11 cellular contexts compared by ENCODE assay signal in genomic region chr9:128910906-128911305, GRCh38. TPM values are rescaled to one million over a fixed set of nuclear protein-coding genes. Genes with fewer than 3 reads are reported as not detected.
A peak's percentile ranks its signal among the peaks of the same experiment; 100 is the strongest.
DNase-seq lines count a peak whose midpoint lies in the region; ATAC-seq, FAIRE-seq and TF ChIP-seq lines count a peak whose summit lies in the region.
"Had no signal": no experiment of that assay in that cellular context is flagged by ENCODE, and none has a peak within 500 bp of the region (broad histone marks: within the 10 kb centered on the region; RNA-seq: fewer than 3 reads in every experiment).

No MANE protein-coding gene starts in this region.

- peak; percentile 18 for FAIRE-seq in bronchial epithelial cell (lab: Jason Lieb, UNC)

- H3K27ac Mint-ChIP-seq in activated T-cell treated with anti-CD3 and anti-CD28 coated beads, Interleukin-2, amount 50 U/mL, for 24 hours, result peak overlapping the region; percentile 3

- H3K4me3 Mint-ChIP-seq in activated T-cell treated with anti-CD3 and anti-CD28 coated beads, Interleukin-2, amount 50 U/mL, for 24 hours, result no peak overlapping the region

- ATAC-seq in HG02678 (IDR thresholded peaks at IDR 0.05; ENCODE audit: unreplicated experiment), result no peak

- H3K27ac ChIP-seq in mesodermal cell (ENCODE audit: low read depth, low read length, severe bottlenecking), result peak overlapping the region; percentile 97
- peak overlapping the region; percentile 78 to 98 (median 82) for H3K27ac ChIP-seq in tibial nerve

- H3K9me3 Mint-ChIP-seq in activated T-cell treated with anti-CD3 and anti-CD28 coated beads, Interleukin-2, amount 50 U/mL, for 24 hours, result no peaks in the 10 kb centered on the region

- H3K4me3 ChIP-seq in bronchial epithelial cell (ENCODE audit: low read depth, low read length) (no peak overlapping the region), mesodermal cell (ENCODE audit: extremely low read depth, insufficient read depth, low read length, poor library complexity, severe bottlenecking) (no peak overlapping the region), tibial nerve (no peak overlapping the region)

- H3K27me3 ChIP-seq in bronchial epithelial cell (ENCODE audit: control insufficient read depth, insufficient read depth, low read length) (no peaks in the 10 kb centered on the region), tibial nerve (no peaks in the 10 kb centered on the region)

- no peak for TF ChIP-seq EP300 in tibial nerve (IDR thresholded peaks at IDR 0.05)

- TF ChIP-seq CTCF in bronchial epithelial cell (IDR thresholded peaks at IDR 0.05; ENCODE audit: insufficient read depth, low read length, severe bottlenecking) (no peak), tibial nerve (IDR thresholded peaks at IDR 0.05) (no peak)

- peaks cover 43% of the 10 kb centered on the region for H3K36me3 ChIP-seq in bronchial epithelial cell (ENCODE audit: control insufficient read depth, insufficient read depth, low read length)
- peaks cover 82% of the 10 kb centered on the region for H3K36me3 ChIP-seq in mesodermal cell (ENCODE audit: control insufficient read depth, insufficient read depth, low read length)
- H3K36me3 ChIP-seq in tibial nerve, result peaks cover 2 to 43% (median 14%) of the 10 kb centered on the region in 3 donors

- peaks cover 56% of the 10 kb centered on the region for H3K4me1 Mint-ChIP-seq in activated T-cell treated with anti-CD3 and anti-CD28 coated beads, Interleukin-2, amount 50 U/mL, for 24 hours (ENCODE audit: low read depth)

- TF ChIP-seq POLR2A in tibial nerve (IDR thresholded peaks at IDR 0.05), result no peak

- peaks cover 72% of the 10 kb centered on the region for H3K36me3 Mint-ChIP-seq in activated T-cell treated with anti-CD3 and anti-CD28 coated beads, Interleukin-2, amount 50 U/mL, for 24 hours (ENCODE audit: low read depth)

- no peaks in the 10 kb centered on the region for H3K27me3 Mint-ChIP-seq in activated T-cell treated with anti-CD3 and anti-CD28 coated beads, Interleukin-2, amount 50 U/mL, for 24 hours

- H3K9me3 ChIP-seq in mesodermal cell (ENCODE audit: control insufficient read depth, low read length), result no peaks in the 10 kb centered on the region
- no peaks in the 10 kb centered on the region for H3K9me3 ChIP-seq in tibial nerve

- WGBS in mesodermal cell (ENCODE audit: insufficient coverage in 2 of 2), 2 experiments, result 81 to 98% methylated on average over 3 to 6 of the region's 6 CpGs
- 71 to 90% methylated on average over 2 to 6 of the region's 6 CpGs for WGBS in tibial nerve, 2 donors

- H3K4me1 ChIP-seq in mesodermal cell (ENCODE audit: control insufficient read depth, insufficient read depth, low read length, poor library complexity, severe bottlenecking), result peaks cover 45% of the 10 kb centered on the region
- peaks cover 0 to 68% (median 35%) of the 10 kb centered on the region in 4 donors for H3K4me1 ChIP-seq in tibial nerve

- no peak for DNase-seq in activated T-cell treated with anti-CD3 and anti-CD28 coated beads, Interleukin-2, amount 50 U/mL, for 24 hours
- no peak for DNase-seq in activated T-cell treated with anti-CD3 and anti-CD28 coated beads, Interleukin-2, amount 50 U/mL, for 1 hour
- DNase-seq in bronchial epithelial cell (ENCODE audit: low read depth) (no peak), tibial nerve (ENCODE audit: low spot score in 2 of 2) (no peak), NAMALWA (ENCODE audit: low spot score) (no peak)
- no peak for DNase-seq in NK-92 treated with Interleukin-12 subunit alpha and Interleukin-12 subunit beta, amount 100 ng/mL, for 24 hours (lab: John Stamatoyannopoulos, UW)
- DNase-seq: activated T-cell treated with anti-CD3 and anti-CD28 coated beads, Interleukin-2, amount 50 U/mL, for 48 hours; T1000 had no signal

RNA-seq across cellular contexts. Expression of gene PHYHD1, which starts 9.9 kb away (rescaled TPM):
- total RNA-seq in bronchial epithelial cell, result 1.1 and 3.8 TPM in 2 replicates
- polyA plus RNA-seq in mesodermal cell (2013, experiment 1 of 2), result 20.5 TPM
- 14.5 TPM for polyA plus RNA-seq in mesodermal cell (2013, experiment 2 of 2)
- 10 to 100 TPM; 37.8 to 55.3 (median 45.8) TPM for total RNA-seq in tibial nerve
- total RNA-seq: NCI-H460 had no signal

RNA-seq across cellular contexts. Expression of gene LRRC8A, which starts 29.0 kb away (rescaled TPM):
- total RNA-seq in bronchial epithelial cell (259 and 329 TPM in 2 replicates), tibial nerve (10 to 100 TPM; 65.1 to 94.7 (median 81.1) TPM)
- 65.4 TPM for polyA plus RNA-seq in mesodermal cell (2013, experiment 1 of 2)
- 51.7 TPM for polyA plus RNA-seq in mesodermal cell (2013, experiment 2 of 2)

RNA-seq across cellular contexts. Expression of gene KYAT1, which starts 29.2 kb away (rescaled TPM):
- total RNA-seq in bronchial epithelial cell, result 9.0 and 9.5 TPM in 2 replicates
- polyA plus RNA-seq in mesodermal cell (2013, experiment 1 of 2), result 22.5 TPM
- 15.8 TPM for polyA plus RNA-seq in mesodermal cell (2013, experiment 2 of 2)
- 1 to 10 TPM; 7.4 to 9.0 (median 8.6) TPM for total RNA-seq in tibial nerve

RNA-seq across cellular contexts. Expression of gene DOLK, which starts 36.5 kb away (rescaled TPM):
- total RNA-seq in bronchial epithelial cell (22.6 and 24.6 TPM in 2 replicates), tibial nerve (10 to 100 TPM in 3 of 4 donors, 1 to 10 TPM in 1; 9.4 to 13.1 (median 12.3) TPM)
- polyA plus RNA-seq in mesodermal cell (2013, experiment 1 of 2), result 12.9 TPM
- polyA plus RNA-seq in mesodermal cell (2013, experiment 2 of 2), result 12.3 TPM

RNA-seq across cellular contexts. Expression of gene NUP188, which starts 36.6 kb away (rescaled TPM):
- 25.8 and 38.5 TPM in 2 replicates for total RNA-seq in bronchial epithelial cell
- 46.3 TPM for polyA plus RNA-seq in mesodermal cell (2013, experiment 1 of 2)
- polyA plus RNA-seq in mesodermal cell (2013, experiment 2 of 2), result 41.6 TPM
- total RNA-seq in tibial nerve, result 10 to 100 TPM; 22.9 to 76.5 (median 43.5) TPM
